ENCODE assay signal across 8 cellular contexts in genomic region chr14:103185051-103186027, GRCh38.
A peak's percentile ranks its signal among the peaks of the same experiment; 100 is the strongest.
DNase-seq lines count a peak whose midpoint lies in the region; ATAC-seq and TF ChIP-seq lines count a peak whose summit lies in the region.

No MANE protein-coding gene starts in this region.

- TF ChIP-seq CTCF in natural killer cell (IDR thresholded peaks at IDR 0.05) (peak; percentile 66), chondrocyte (IDR thresholded peaks at IDR 0.05) (peak; percentile 90), neural crest cell (conservative IDR thresholded peaks at IDR 0.05) (peak; percentile 88)

- H3K27me3 Mint-ChIP-seq in natural killer cell (ENCODE audit: low read depth in 2 of 2): peaks cover 38 to 51% of the 10 kb centered on the region in 2 donors
- peaks cover 37 to 42% of the 10 kb centered on the region in 2 donors for H3K27me3 Mint-ChIP-seq in natural killer cell treated with Interleukin-12 subunit alpha and Interleukin-12 subunit beta and Interleukin-15 and Interleukin-18, amount 100 ng/mL, for 72 hours
- peaks cover 22% of the 10 kb centered on the region for H3K27me3 Mint-ChIP-seq in chondrocyte (ENCODE audit: low read depth)
- H3K27me3 Mint-ChIP-seq in neural crest cell (ENCODE audit: low read depth): peaks cover 52% of the 10 kb centered on the region
- peaks cover 59% of the 10 kb centered on the region for H3K27me3 Mint-ChIP-seq in activated CD8-positive, alpha-beta memory T cell treated with anti-CD3 and anti-CD28 coated beads, Interleukin-2, amount 10 ng/mL, durations not matched to agents 7 days and 5 days

- intact Hi-C loops in natural killer cell (cut with micrococcal nuclease): loop anchor here (5.0 to 10.0 kb wide), 2 partner anchors 108 to 491 kb away; no protein-coding TSS in a partner anchor

- no peak for ATAC-seq in natural killer cell
- no peak for ATAC-seq in natural killer cell treated with Interleukin-12 subunit alpha and Interleukin-12 subunit beta and Interleukin-15 and Interleukin-18, amount 100 ng/mL, for 72 hours
- no peak for ATAC-seq in activated CD8-positive, alpha-beta memory T cell treated with anti-CD3 and anti-CD28 coated beads, Interleukin-2, amount 10 ng/mL, durations not matched to agents 7 days and 5 days

- H3K9me3 Mint-ChIP-seq in natural killer cell: no peaks in the 10 kb centered on the region
- no peaks in the 10 kb centered on the region for H3K9me3 Mint-ChIP-seq in natural killer cell treated with Interleukin-12 subunit alpha and Interleukin-12 subunit beta and Interleukin-15 and Interleukin-18, amount 100 ng/mL, for 72 hours
- no peaks in the 10 kb centered on the region for H3K9me3 Mint-ChIP-seq in chondrocyte (ENCODE audit: low read depth)
- no peaks in the 10 kb centered on the region for H3K9me3 Mint-ChIP-seq in neural crest cell
- no peaks in the 10 kb centered on the region for H3K9me3 Mint-ChIP-seq in activated CD8-positive, alpha-beta memory T cell treated with anti-CD3 and anti-CD28 coated beads, Interleukin-2, amount 10 ng/mL, durations not matched to agents 7 days and 5 days (ENCODE audit: low read depth)

- CTCF ChIA-PET in activated CD8-positive, alpha-beta memory T cell treated with anti-CD3 and anti-CD28 coated beads, Interleukin-2, amount 10 ng/mL, durations not matched to agents 7 days and 5 days (lab: Charles Lee): interaction anchor here (0.8 to 3.6 kb wide), 6 partner anchors 32 to 81 kb away, joined by 3 to 19 read pairs (median 4); no protein-coding TSS in a partner anchor

- DNase-seq in natural killer cell: no peak
- DNase-seq in natural killer cell treated with Interleukin-12 subunit alpha and Interleukin-12 subunit beta and Interleukin-15 and Interleukin-18, amount 100 ng/mL, for 72 hours (ENCODE audit: low spot score): no peak
- DNase-seq in NCI-H226: peak; percentile 69
- DNase-seq in chondrocyte (ENCODE audit: low spot score): no peak
- no peak for DNase-seq in neural crest cell (ENCODE audit: low read depth, low spot score)
- no peak for DNase-seq in NCI-H187 (lab: John Stamatoyannopoulos, UW)
- no peak for DNase-seq in activated CD8-positive, alpha-beta memory T cell treated with anti-CD3 and anti-CD28 coated beads, Interleukin-2, amount 10 ng/mL, durations not matched to agents 7 days and 5 days
- DNase-seq in dedifferentiated amniotic fluid mesenchymal stem cell (ENCODE audit: extremely low spot score): no peak

- H3K4me1 Mint-ChIP-seq in natural killer cell: peaks cover 5% of the 10 kb centered on the region in 2 donors
- peaks cover 0 to 5% of the 10 kb centered on the region in 2 donors for H3K4me1 Mint-ChIP-seq in natural killer cell treated with Interleukin-12 subunit alpha and Interleukin-12 subunit beta and Interleukin-15 and Interleukin-18, amount 100 ng/mL, for 72 hours (ENCODE audit: low read depth in 2 of 2)
- H3K4me1 Mint-ChIP-seq in chondrocyte (ENCODE audit: low read depth): peaks cover 8% of the 10 kb centered on the region
- peaks cover 13% of the 10 kb centered on the region for H3K4me1 Mint-ChIP-seq in neural crest cell
- peaks cover 4% of the 10 kb centered on the region for H3K4me1 Mint-ChIP-seq in activated CD8-positive, alpha-beta memory T cell treated with anti-CD3 and anti-CD28 coated beads, Interleukin-2, amount 10 ng/mL, durations not matched to agents 7 days and 5 days

- H3K36me3 Mint-ChIP-seq in natural killer cell: no peaks in the 10 kb centered on the region
- no peaks in the 10 kb centered on the region for H3K36me3 Mint-ChIP-seq in natural killer cell treated with Interleukin-12 subunit alpha and Interleukin-12 subunit beta and Interleukin-15 and Interleukin-18, amount 100 ng/mL, for 72 hours
- H3K36me3 Mint-ChIP-seq in chondrocyte (ENCODE audit: low read depth): no peaks in the 10 kb centered on the region
- H3K36me3 Mint-ChIP-seq in neural crest cell (ENCODE audit: low read depth): no peaks in the 10 kb centered on the region
- no peaks in the 10 kb centered on the region for H3K36me3 Mint-ChIP-seq in activated CD8-positive, alpha-beta memory T cell treated with anti-CD3 and anti-CD28 coated beads, Interleukin-2, amount 10 ng/mL, durations not matched to agents 7 days and 5 days

- no peak overlapping the region for H3K27ac Mint-ChIP-seq in natural killer cell
- H3K27ac Mint-ChIP-seq in natural killer cell treated with Interleukin-12 subunit alpha and Interleukin-12 subunit beta and Interleukin-15 and Interleukin-18, amount 100 ng/mL, for 72 hours: no peak overlapping the region
- H3K27ac Mint-ChIP-seq in chondrocyte (ENCODE audit: unreplicated experiment): no peak overlapping the region
- H3K27ac Mint-ChIP-seq in neural crest cell (ENCODE audit: unreplicated experiment): no peak overlapping the region
- H3K27ac Mint-ChIP-seq in activated CD8-positive, alpha-beta memory T cell treated with anti-CD3 and anti-CD28 coated beads, Interleukin-2, amount 10 ng/mL, durations not matched to agents 7 days and 5 days: no peak overlapping the region

- H3K4me3 Mint-ChIP-seq in natural killer cell: no peak overlapping the region
- no peak overlapping the region for H3K4me3 Mint-ChIP-seq in natural killer cell treated with Interleukin-12 subunit alpha and Interleukin-12 subunit beta and Interleukin-15 and Interleukin-18, amount 100 ng/mL, for 72 hours
- H3K4me3 Mint-ChIP-seq in chondrocyte (ENCODE audit: unreplicated experiment): no peak overlapping the region
- no peak overlapping the region for H3K4me3 Mint-ChIP-seq in neural crest cell
- H3K4me3 Mint-ChIP-seq in activated CD8-positive, alpha-beta memory T cell treated with anti-CD3 and anti-CD28 coated beads, Interleukin-2, amount 10 ng/mL, durations not matched to agents 7 days and 5 days: no peak overlapping the region
